In genomic region chr17:48610282-48611211, GRCh38 we compare ENCODE assay signal across 8 cellular contexts. TPM values are rescaled to one million over a fixed set of nuclear protein-coding genes. Genes with fewer than 3 reads are reported as not detected.
DNase-seq lines count a peak whose midpoint lies in the region; ATAC-seq and TF ChIP-seq lines count a peak whose summit lies in the region.

HOXB7 (minus strand) TSS chr17:48611017; CDS start chr17:48610918, 99 bp downstream.

- peak within 1 kb of the TSS; percentile 77 to 92 for H3K27ac ChIP-seq in ascending aorta

- intact Hi-C loops in ascending aorta (cut with DNase I): loop anchor here (5.0 kb wide), 1 partner anchor 583 kb away; no protein-coding TSS in a partner anchor

- H3K4me1 ChIP-seq in ascending aorta: peaks cover 8 to 20% of the 10 kb centered on the region in 2 donors

- in situ Hi-C loops in Caki2 (cut with HindIII; ENCODE audit: low pct_unique_long_range_greater_than_20kb, low sequenced_read_pairs): no loop called here

- H3K4me3 ChIP-seq in ascending aorta (peak within 1 kb of the TSS; percentile 69 to 86), kidney epithelial cell (ENCODE audit: low read depth, low read length) (peak within 1 kb of the TSS; percentile 73)

- DNase-seq in Caki2 (ENCODE audit: low read depth) (peak; percentile 81), SHP77 treated with DMSO at 0.1 percent for 48 hours (lab: John Stamatoyannopoulos, UW) (peak; percentile 47), ascending aorta (ENCODE audit: low spot score in 2 of 2) (peak in 1 of 2 donors; percentile 86), kidney epithelial cell (ENCODE audit: low read depth) (no peak), NCI-H128 (lab: John Stamatoyannopoulos, UW; ENCODE audit: unreplicated experiment) (no peak)
- DNase-seq in stimulated activated CD4-positive, alpha-beta T cell treated with anti-CD3 and anti-CD28 coated beads, Interleukin-2, amount 100 ng/mL, for 24 hours: peak; percentile 77 to 80

- TF ChIP-seq CTCF in ascending aorta (IDR thresholded peaks at IDR 0.05): no peak
- TF ChIP-seq CTCF in kidney epithelial cell (IDR thresholded peaks at IDR 0.05; ENCODE audit: insufficient read depth, low read length, poor library complexity, severe bottlenecking): no peak

- H3K9me3 ChIP-seq in ascending aorta: no peaks in the 10 kb centered on the region

- ATAC-seq in HG02852 (IDR thresholded peaks at IDR 0.05; ENCODE audit: unreplicated experiment) (peak; percentile 41), GM19395 (IDR thresholded peaks at IDR 0.05; ENCODE audit: unreplicated experiment) (no peak)

- H3K36me3 ChIP-seq in ascending aorta (no peaks in the 10 kb centered on the region), kidney epithelial cell (ENCODE audit: control insufficient read depth, insufficient read depth, low read length) (peaks cover 1% of the 10 kb centered on the region)

- peaks cover 10% of the 10 kb centered on the region for H3K27me3 ChIP-seq in ascending aorta
- no peaks in the 10 kb centered on the region for H3K27me3 ChIP-seq in kidney epithelial cell (ENCODE audit: control insufficient read depth, insufficient read depth, low read length)

RNA-seq across cellular contexts. Expression of gene HOXB7, which starts in this region (rescaled TPM):
- 21.5 and 29.0 TPM in 2 replicates for total RNA-seq in Caki2 (2014; rRNA removed; shearing (Covaris generic); ENCODE audit: low replicate concordance)
- total RNA-seq in ascending aorta (15.0 TPM), kidney epithelial cell (26.3 and 27.2 TPM in 2 replicates)

Comparison
In these comparisons a context has a peak if more than half of its experiments do, and no peak if none do; other contexts are left out.
1. DNase-seq: peak in Caki2 (single experiment), SHP77 treated with DMSO at 0.1 percent for 48 hours (single experiment) and stimulated activated CD4-positive, alpha-beta T cell treated with anti-CD3 and anti-CD28 coated beads, Interleukin-2, amount 100 ng/mL, for 24 hours (2 of 2); none in kidney epithelial cell (single experiment) and NCI-H128 (single experiment).